10 cellular contexts compared by ENCODE assay signal in genomic region chr2:15974565-15975260, GRCh38. TPM values are rescaled to one million over a fixed set of nuclear protein-coding genes. Genes with fewer than 3 reads are reported as not detected.
"Had no signal": no experiment of that assay in that cellular context is flagged by ENCODE, and none has a peak within 500 bp of the region (broad histone marks: within the 10 kb centered on the region; RNA-seq: fewer than 3 reads in every experiment).

No MANE protein-coding gene starts in this region.

- H3K4me3 ChIP-seq: GM23338 had no signal

- ATAC-seq: GM23338, HepG2 had no signal

- H3K27ac ChIP-seq: HL-60, KMS-11 had no signal

- H3K4me2 ChIP-seq: KMS-11 had no signal

- DNase-seq: H7, HCEC 1CT, KBM-7 had no signal

RNA-seq across cellular contexts. Expression of gene MYCN, which starts 34.4 kb away (rescaled TPM):
- total RNA-seq: H4, HepG2, HT1080 had no signal
- polyA plus RNA-seq: HepG2, IgD-negative memory B cell had no signal
